Comparison of ENCODE assay signal across 12 cellular contexts in the genomic region with DNA sequence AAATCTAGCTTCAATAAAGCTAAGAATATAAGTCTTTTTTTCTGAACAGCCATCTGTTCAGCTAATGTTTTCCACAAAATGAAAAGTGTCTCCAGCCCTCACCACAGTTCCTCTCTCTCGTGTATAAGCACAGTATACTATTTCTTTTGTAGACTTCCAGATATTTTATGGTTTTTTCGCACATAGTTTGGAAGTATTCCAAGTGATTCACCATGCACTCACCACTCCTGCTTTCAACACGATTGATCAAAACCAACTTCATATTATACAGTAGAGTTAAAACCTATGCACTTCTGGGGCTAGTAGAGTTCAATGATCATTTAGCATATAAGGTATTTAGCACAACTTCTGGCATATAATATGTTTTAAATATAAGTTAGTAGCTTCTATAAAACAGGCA.
"Had no signal": no experiment of that assay in that cellular context is flagged by ENCODE, and none has a peak within 500 bp of the region (broad histone marks: within the 10 kb centered on the region; RNA-seq: fewer than 3 reads in every experiment).

No MANE protein-coding gene starts in this region.

- H3K27me3 Mint-ChIP-seq: activated CD4-positive, alpha-beta T cell treated with anti-CD3 and anti-CD28 coated beads, Interleukin-2, amount 10 ng/mL, durations not matched to agents 7 days and 5 days; activated naive CD8-positive, alpha-beta T cell treated with anti-CD3 and anti-CD28 coated beads, Interleukin-2, amount 10 ng/mL, durations not matched to agents 7 days and 5 days; natural killer cell treated with Interleukin-12 subunit alpha and Interleukin-12 subunit beta and Interleukin-15 and Interleukin-18, amount 100 ng/mL, for 72 hours; stimulated activated memory B cell treated with anti-CD40 and anti-IgM and Interleukin-4, amounts not matched to agents 10 μg/mL and 1 μg/mL and 100 μg/mL, for 72 hours had no signal

- H3K4me1 ChIP-seq: tibial nerve had no signal

- H3K4me3 Mint-ChIP-seq: activated CD4-positive, alpha-beta T cell treated with anti-CD3 and anti-CD28 coated beads, Interleukin-2, amount 10 ng/mL, durations not matched to agents 7 days and 5 days; activated naive CD8-positive, alpha-beta T cell treated with anti-CD3 and anti-CD28 coated beads, Interleukin-2, amount 10 ng/mL, durations not matched to agents 7 days and 5 days; activated T-cell treated with anti-CD3 and anti-CD28 coated beads, Interleukin-2, amount 50 U/mL, for 72 hours; natural killer cell treated with Interleukin-12 subunit alpha and Interleukin-12 subunit beta and Interleukin-15 and Interleukin-18, amount 100 ng/mL, for 72 hours; stimulated activated memory B cell treated with anti-CD40 and anti-IgM and Interleukin-4, amounts not matched to agents 10 μg/mL and 1 μg/mL and 100 μg/mL, for 72 hours; T-helper 2 cell treated with Interferon-gamma antibody and Interleukin-4, amounts not matched to agents 5 μg/mL and 100 μg/mL, for 36 hours had no signal

- H3K36me3 ChIP-seq: cardiac muscle cell, tibial nerve had no signal

- H3K4me1 Mint-ChIP-seq: activated CD4-positive, alpha-beta T cell treated with anti-CD3 and anti-CD28 coated beads, Interleukin-2, amount 10 ng/mL, durations not matched to agents 7 days and 5 days; activated naive CD8-positive, alpha-beta T cell treated with anti-CD3 and anti-CD28 coated beads, Interleukin-2, amount 10 ng/mL, durations not matched to agents 7 days and 5 days; stimulated activated memory B cell treated with anti-CD40 and anti-IgM and Interleukin-4, amounts not matched to agents 10 μg/mL and 1 μg/mL and 100 μg/mL, for 72 hours had no signal

- DNase-seq: activated CD4-positive, alpha-beta T cell treated with anti-CD3 and anti-CD28 coated beads, Interleukin-2, amount 10 ng/mL, durations not matched to agents 7 days and 5 days; activated CD4-positive, CD25-positive, alpha-beta regulatory T cell; activated CD8-positive, alpha-beta memory T cell treated with anti-CD3 and anti-CD28 coated beads, Interleukin-2, amount 50 U/mL, for 48 hours; activated naive CD8-positive, alpha-beta T cell treated with anti-CD3 and anti-CD28 coated beads, Interleukin-2, amount 10 ng/mL, durations not matched to agents 7 days and 5 days; activated T-cell treated with anti-CD3 and anti-CD28 coated beads, Interleukin-2, amount 50 U/mL, for 72 hours; hippocampal formation; stimulated activated CD4-positive, alpha-beta T cell treated with anti-CD3 and anti-CD28 coated beads, Interleukin-2, amount 100 ng/mL, for 48 hours had no signal

- ATAC-seq: activated T-cell treated with anti-CD3 and anti-CD28 coated beads, Interleukin-2, amount 50 U/mL, for 72 hours; natural killer cell treated with Interleukin-12 subunit alpha and Interleukin-12 subunit beta and Interleukin-15 and Interleukin-18, amount 100 ng/mL, for 72 hours; stimulated activated memory B cell treated with anti-CD40 and anti-IgM and Interleukin-4, amounts not matched to agents 10 μg/mL and 1 μg/mL and 100 μg/mL, for 72 hours had no signal

- H3K9me3 ChIP-seq: tibial nerve had no signal

- H3K27ac Mint-ChIP-seq: activated CD4-positive, alpha-beta T cell treated with anti-CD3 and anti-CD28 coated beads, Interleukin-2, amount 10 ng/mL, durations not matched to agents 7 days and 5 days; activated naive CD8-positive, alpha-beta T cell treated with anti-CD3 and anti-CD28 coated beads, Interleukin-2, amount 10 ng/mL, durations not matched to agents 7 days and 5 days; activated T-cell treated with anti-CD3 and anti-CD28 coated beads, Interleukin-2, amount 50 U/mL, for 72 hours; natural killer cell treated with Interleukin-12 subunit alpha and Interleukin-12 subunit beta and Interleukin-15 and Interleukin-18, amount 100 ng/mL, for 72 hours; stimulated activated memory B cell treated with anti-CD40 and anti-IgM and Interleukin-4, amounts not matched to agents 10 μg/mL and 1 μg/mL and 100 μg/mL, for 72 hours; T-helper 2 cell treated with Interferon-gamma antibody and Interleukin-4, amounts not matched to agents 5 μg/mL and 100 μg/mL, for 36 hours had no signal

- H3K27ac ChIP-seq: cardiac muscle cell, tibial nerve had no signal

- H3K27me3 ChIP-seq: cardiac muscle cell, tibial nerve had no signal

- H3K9me3 Mint-ChIP-seq: activated CD4-positive, alpha-beta T cell treated with anti-CD3 and anti-CD28 coated beads, Interleukin-2, amount 10 ng/mL, durations not matched to agents 7 days and 5 days; activated naive CD8-positive, alpha-beta T cell treated with anti-CD3 and anti-CD28 coated beads, Interleukin-2, amount 10 ng/mL, durations not matched to agents 7 days and 5 days; natural killer cell treated with Interleukin-12 subunit alpha and Interleukin-12 subunit beta and Interleukin-15 and Interleukin-18, amount 100 ng/mL, for 72 hours; stimulated activated memory B cell treated with anti-CD40 and anti-IgM and Interleukin-4, amounts not matched to agents 10 μg/mL and 1 μg/mL and 100 μg/mL, for 72 hours; T-helper 2 cell treated with Interferon-gamma antibody and Interleukin-4, amounts not matched to agents 5 μg/mL and 100 μg/mL, for 36 hours had no signal

- H3K4me3 ChIP-seq: cardiac muscle cell, tibial nerve had no signal

- H3K36me3 Mint-ChIP-seq: activated naive CD8-positive, alpha-beta T cell treated with anti-CD3 and anti-CD28 coated beads, Interleukin-2, amount 10 ng/mL, durations not matched to agents 7 days and 5 days; natural killer cell treated with Interleukin-12 subunit alpha and Interleukin-12 subunit beta and Interleukin-15 and Interleukin-18, amount 100 ng/mL, for 72 hours; stimulated activated memory B cell treated with anti-CD40 and anti-IgM and Interleukin-4, amounts not matched to agents 10 μg/mL and 1 μg/mL and 100 μg/mL, for 72 hours had no signal
